10 cellular contexts compared by ENCODE assay signal in the genomic region with DNA sequence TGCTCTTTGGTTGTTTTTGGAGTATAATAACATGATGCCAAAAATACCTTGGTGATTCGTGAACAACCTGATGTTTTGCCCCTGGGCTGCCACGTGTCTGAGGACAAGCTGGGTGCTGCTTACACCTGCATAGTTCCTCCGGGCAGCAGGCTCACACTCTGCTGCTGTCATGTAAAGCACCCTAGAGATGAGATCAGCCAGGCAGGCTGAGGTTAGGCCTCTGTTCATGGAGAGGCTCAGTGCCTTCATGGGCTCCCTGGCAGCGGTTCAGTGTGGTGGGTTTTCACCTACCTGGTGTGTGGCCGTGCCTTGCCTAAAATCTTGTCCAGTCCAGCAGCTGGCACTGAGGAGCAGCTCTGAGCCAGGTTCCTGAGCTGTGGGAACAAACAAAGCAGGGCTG.
DNase-seq lines count a peak whose midpoint lies in the region; ATAC-seq and FAIRE-seq lines count a peak whose summit lies in the region.
"Had no signal": no experiment of that assay in that cellular context is flagged by ENCODE, and none has a peak within 500 bp of the region (broad histone marks: within the 10 kb centered on the region; RNA-seq: fewer than 3 reads in every experiment).

No MANE protein-coding gene starts in this region.

- H3K9me3 ChIP-seq in CD8-positive, alpha-beta memory T cell (ENCODE audit: low read length), result no peaks in the 10 kb centered on the region
- H3K9me3 ChIP-seq in HAP-1, result no peaks in the 10 kb centered on the region
- H3K9me3 ChIP-seq: thoracic aorta had no signal

- H3K27ac ChIP-seq in CD8-positive, alpha-beta memory T cell (ENCODE audit: low read depth, low read length), result no peak overlapping the region
- H3K27ac ChIP-seq: thoracic aorta had no signal

- CTCF ChIA-PET in CD8-positive, alpha-beta memory T cell (lab: Charles Lee), result interaction anchor here (1.2 to 10.5 kb wide), 17 partner anchors 10 to 456 kb away, joined by 3 to 288 read pairs (median 12); partner anchors contain the start of genes RSPH3 and TAGAP
- CTCF ChIA-PET in T-cell (lab: Charles Lee), result interaction anchor here (0.8 to 6.6 kb wide), 14 partner anchors 9 to 97 kb away, joined by 3 to 130 read pairs (median 6); partner anchors contain the start of gene TAGAP (in 2 of the 2)

- ATAC-seq in T-cell (replicated peaks in 1 of 4) (no peak), GM18909 (IDR thresholded peaks at IDR 0.05; ENCODE audit: poor library complexity, unreplicated experiment) (no peak)

- in situ Hi-C loops in HAP-1 (cut with MboI; ENCODE audit: low sequenced_read_pairs), result loop anchor here (25.0 kb wide), 1 partner anchor 393 kb away; no protein-coding TSS in a partner anchor
- in situ Hi-C loops in G401 (cut with HindIII; ENCODE audit: low sequenced_read_pairs), result no loop called here

- H3K4me3 ChIP-seq in CD8-positive, alpha-beta memory T cell (ENCODE audit: low read length), result no peak overlapping the region
- no peak overlapping the region for H3K4me3 ChIP-seq in HAP-1
- H3K4me3 ChIP-seq: thoracic aorta had no signal

- peaks cover 76% of the 10 kb centered on the region for H3K4me1 ChIP-seq in CD8-positive, alpha-beta memory T cell (ENCODE audit: insufficient read depth, low read length)
- 0 out of 2 replicates have a peak, but pooled peaks cover 4% of the 10 kb centered on the region for H3K4me1 ChIP-seq in HAP-1

- no peaks in the 10 kb centered on the region for H3K27me3 ChIP-seq in CD8-positive, alpha-beta memory T cell (ENCODE audit: insufficient read depth, low read length, poor library complexity, severe bottlenecking)
- no peaks in the 10 kb centered on the region for H3K27me3 ChIP-seq in HAP-1 (ENCODE audit: low read depth)

- POLR2A ChIA-PET in CD8-positive, alpha-beta memory T cell (lab: Charles Lee), result interaction anchor here (0.8 to 2.4 kb wide), 6 partner anchors 40 to 99 kb away, joined by 3 to 17 read pairs (median 10); partner anchors contain the start of gene TAGAP
- POLR2A ChIA-PET in T-cell (lab: Charles Lee), result interaction anchor here (0.6 to 1.8 kb wide), 4 partner anchors 60 to 101 kb away, joined by 3 to 6 read pairs (median 4); partner anchors contain the start of gene TAGAP (in 1 of the 2)

- no peaks in the 10 kb centered on the region for H3K36me3 ChIP-seq in CD8-positive, alpha-beta memory T cell (ENCODE audit: insufficient read depth, low read length)
- H3K36me3 ChIP-seq in HAP-1 (replicated peaks), result no peaks in the 10 kb centered on the region
- H3K36me3 ChIP-seq: thoracic aorta had no signal

- peak overlapping the region; percentile 53 to 93 (median 82) for H3K27ac Mint-ChIP-seq in CD8-positive, alpha-beta memory T cell
- peak overlapping the region; percentile 86 to 92 for H3K27ac Mint-ChIP-seq in T-cell
- peak overlapping the region; percentile 23 to 86 (median 70) for H3K27ac Mint-ChIP-seq in immature natural killer cell

- DNase-seq in CD8-positive, alpha-beta memory T cell, result peak in 1 of 5 donors; percentile 65
- DNase-seq in GM18507 (ENCODE audit: extremely low spot score, insufficient read length, low read depth), result no peak
- DNase-seq in T-cell, result peak in 3 of 34 experiments; percentile 17 to 35 (median 23)
- DNase-seq in immature natural killer cell, result no peak
- DNase-seq in HAP-1 (ENCODE audit: low spot score in 2 of 2), result no peak
- DNase-seq in stimulated activated CD4-positive, alpha-beta T cell treated with anti-CD3 and anti-CD28 coated beads, Interleukin-4, amount 100 ng/mL, for 1 hour, result no peak
- DNase-seq in G401 (ENCODE audit: low spot score), result no peak

- H3K9me3 Mint-ChIP-seq in CD8-positive, alpha-beta memory T cell, result no peaks in the 10 kb centered on the region
- H3K9me3 Mint-ChIP-seq in T-cell, result no peaks in the 10 kb centered on the region
- H3K9me3 Mint-ChIP-seq in immature natural killer cell, result no peaks in the 10 kb centered on the region
- H3K9me3 Mint-ChIP-seq: neural crest cell had no signal

- H3K4me3 Mint-ChIP-seq in CD8-positive, alpha-beta memory T cell, result peak overlapping the region in 3 of 7 donors; percentile 41 to 60 (median 59)
- H3K4me3 Mint-ChIP-seq in T-cell (peak overlapping the region in 2 of 3 donors; percentile 42 to 70), immature natural killer cell (peak overlapping the region in 2 of 5 donors; percentile 42 to 66)
- H3K4me3 Mint-ChIP-seq: neural crest cell had no signal

- H3K27me3 Mint-ChIP-seq in CD8-positive, alpha-beta memory T cell, result no peaks in the 10 kb centered on the region
- H3K27me3 Mint-ChIP-seq in T-cell, result no peaks in the 10 kb centered on the region
- H3K27me3 Mint-ChIP-seq in immature natural killer cell (ENCODE audit: low read depth in 3 of 3), result peaks cover 3 to 10% (median 8%) of the 10 kb centered on the region in 3 donors

- no peaks in the 10 kb centered on the region for H3K36me3 Mint-ChIP-seq in CD8-positive, alpha-beta memory T cell
- H3K36me3 Mint-ChIP-seq in T-cell, result no peaks in the 10 kb centered on the region
- no peaks in the 10 kb centered on the region for H3K36me3 Mint-ChIP-seq in immature natural killer cell

- peak; percentile 38 for FAIRE-seq in GM18507 (lab: Jason Lieb, UNC)

- peaks cover 70 to 93% (median 89%) of the 10 kb centered on the region in 3 donors for H3K4me1 Mint-ChIP-seq in CD8-positive, alpha-beta memory T cell
- peaks cover 79 to 93% (median 84%) of the 10 kb centered on the region in 3 donors for H3K4me1 Mint-ChIP-seq in T-cell
- H3K4me1 Mint-ChIP-seq in immature natural killer cell, result peaks cover 68 to 78% of the 10 kb centered on the region in 2 donors
